8 cellular contexts compared by ENCODE assay signal in genomic region chr12:8282180-8282579, GRCh38. TPM values are rescaled to one million over a fixed set of nuclear protein-coding genes. Genes with fewer than 3 reads are reported as not detected.
"Had no signal": no experiment of that assay in that cellular context is flagged by ENCODE, and none has a peak within 500 bp of the region (broad histone marks: within the 10 kb centered on the region; RNA-seq: fewer than 3 reads in every experiment).

No MANE protein-coding gene starts in this region.

RNA-seq across cellular contexts. Expression of gene FAM90A1, which starts 54.8 kb away (rescaled TPM):
- total RNA-seq: activated B cell treated with CpG ODN at 0.5 μM for 24 hours, ascending aorta, dermis microvascular lymphatic vessel endothelial cell, endothelial cell of umbilical vein, gastroesophageal sphincter, liver, sciatic nerve had no signal
- polyA plus RNA-seq: liver, neural cell had no signal
